In genomic region chr17:38637951-38638350, GRCh38 we compare ENCODE assay signal across 1 cellular context.
TF ChIP-seq lines count a peak whose summit lies in the region.

No MANE protein-coding gene starts in this region.

TF ChIP-seq in HCT116, 20 proteins besides CTCF, POLR2A, EP300 and RAD21:
- TF ChIP-seq ELF1 (IDR thresholded peaks at IDR 0.05; ENCODE audit: borderline replicate concordance, low read depth) (no peak), YY1 (IDR thresholded peaks at IDR 0.05; ENCODE audit: extremely low read depth, insufficient replicate concordance, low read depth, low read length) (no peak), EGR1 (IDR thresholded peaks at IDR 0.05; ENCODE audit: low read depth) (no peak), CEBPB (IDR thresholded peaks at IDR 0.05; ENCODE audit: low read depth) (no peak), EZH2phosphoT487 (IDR thresholded peaks at IDR 0.05; ENCODE audit: borderline replicate concordance) (no peak), SIN3A (IDR thresholded peaks at IDR 0.05; ENCODE audit: low read depth) (no peak), POLR2AphosphoS5 (IDR thresholded peaks at IDR 0.05; ENCODE audit: low read depth, low read length) (no peak), TCF7L2 (IDR thresholded peaks at IDR 0.05; ENCODE audit: borderline replicate concordance, extremely low read depth, insufficient read depth, insufficient read length) (no peak), CBX3 (IDR thresholded peaks at IDR 0.05; ENCODE audit: low read depth) (no peak), ZNF274 (IDR thresholded peaks at IDR 0.05; ENCODE audit: low read depth, low read length) (no peak), FOSL1 (IDR thresholded peaks at IDR 0.05; ENCODE audit: low read depth) (no peak), SP1 (IDR thresholded peaks at IDR 0.05; ENCODE audit: low read depth) (no peak)
- TF ChIP-seq, protein P1, sequence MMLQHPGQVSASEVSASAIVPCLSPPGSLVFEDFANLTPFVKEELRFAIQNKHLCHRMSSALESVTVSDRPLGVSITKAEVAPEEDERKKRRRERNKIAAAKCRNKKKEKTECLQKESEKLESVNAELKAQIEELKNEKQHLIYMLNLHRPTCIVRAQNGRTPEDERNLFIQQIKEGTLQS (IDR thresholded peaks at IDR 0.05): no peak
